Comparison of ENCODE assay signal across 21 cellular contexts in genomic region chr9:113837349-113837748, GRCh38. TPM values are rescaled to one million over a fixed set of nuclear protein-coding genes. Genes with fewer than 3 reads are reported as not detected.
DNase-seq lines count a peak whose midpoint lies in the region; ATAC-seq, FAIRE-seq and TF ChIP-seq lines count a peak whose summit lies in the region.
"Had no signal": no experiment of that assay in that cellular context is flagged by ENCODE, and none has a peak within 500 bp of the region (broad histone marks: within the 10 kb centered on the region; RNA-seq: fewer than 3 reads in every experiment).

No MANE protein-coding gene starts in this region.

- no peaks in the 10 kb centered on the region for H3K27me3 ChIP-seq in PC-3 (ENCODE audit: low read length)

- FAIRE-seq in frontal cortex (lab: Jason Lieb, UNC) = no peak
- FAIRE-seq: GM12878, GM19239, H54 had no signal

- H3K9me2 ChIP-seq in PC-3 (replicated peaks; ENCODE audit: low read length) = no peaks in the 10 kb centered on the region

- no peak overlapping the region for H3K9ac ChIP-seq in PC-3 (ENCODE audit: low read length)

- H2AFZ ChIP-seq in PC-3 (ENCODE audit: low read length) = no peak overlapping the region
- H2AFZ ChIP-seq: GM23338 had no signal

- H3K4me3 ChIP-seq in PC-3 (ENCODE audit: low read length) (no peak overlapping the region), choroid plexus epithelial cell (ENCODE audit: low read depth, low read length) (no peak overlapping the region)
- H3K4me3 ChIP-seq: GM12878, GM23338 had no signal

- H4K20me1 ChIP-seq in PC-3 (ENCODE audit: low read length) = no peaks in the 10 kb centered on the region

- TF ChIP-seq CTCF in PC-3 (conservative IDR thresholded peaks at IDR 0.05; ENCODE audit: low read depth, low read length) (no peak), choroid plexus epithelial cell (conservative IDR thresholded peaks at IDR 0.05; ENCODE audit: low read depth, low read length) (no peak)

- H3K4me1 ChIP-seq in PC-3 (ENCODE audit: insufficient read depth, low read length) = no peaks in the 10 kb centered on the region

- no peaks in the 10 kb centered on the region for H3F3A ChIP-seq in PC-3 (ENCODE audit: low read length, unreplicated experiment)

- intact Hi-C loops in PC-3 (cut with micrococcal nuclease) = no loop called here

- no peaks in the 10 kb centered on the region for H3K36me3 ChIP-seq in PC-3 (ENCODE audit: low read depth, low read length)

- H3K27ac ChIP-seq in PC-3 (ENCODE audit: low read length) = no peak overlapping the region
- H3K27ac ChIP-seq: C4-2B had no signal

- POLR2A ChIA-PET in PC-3 (lab: Charles Lee; ENCODE audit: unreplicated experiment) = no interaction called here

- no peaks in the 10 kb centered on the region for H3K9me3 ChIP-seq in PC-3 (ENCODE audit: low read length)

- CTCF ChIA-PET in PC-3 (lab: Charles Lee) = no interaction called here

- H3K4me2 ChIP-seq in PC-3 (ENCODE audit: low read length) = no peak overlapping the region
- H3K4me2 ChIP-seq: GM23338 had no signal

- no TSS peak for BruUV-seq in PC-3 (replicated peaks; lab: Mats Ljungman, UMichigan)

- H3K79me2 ChIP-seq in PC-3 (ENCODE audit: low read length) = no peaks in the 10 kb centered on the region

- DNase-seq in HCEC 1CT (peak; percentile 34), PC-3 (peak; percentile 22), choroid plexus epithelial cell (ENCODE audit: low read depth) (peak; percentile 15), frontal cortex (ENCODE audit: low spot score in 2 of 2) (no peak), COLO829 (ENCODE audit: low spot score) (no peak)
- DNase-seq: AML-193; Calu3; CD4-positive, alpha-beta memory T cell; DMS 273 treated with DMSO at 0.1 percent for 48 hours; DMS53; DND-41; EL; HFFc6 had no signal

- no peak for ATAC-seq in PC-3
- no peak for ATAC-seq in GM18870 (IDR thresholded peaks at IDR 0.05; ENCODE audit: unreplicated experiment)
- ATAC-seq in HG03342 (IDR thresholded peaks at IDR 0.05; ENCODE audit: unreplicated experiment) = no peak
- ATAC-seq: GM12878, GM23338, HCT116 had no signal

RNA-seq across cellular contexts. Expression of gene ZNF618, which starts 38.8 kb away (rescaled TPM):
- total RNA-seq in PC-3 (2014; rRNA removed) = 4.2 and 5.8 TPM in 2 replicates
- total RNA-seq in frontal cortex = 4.9 TPM

Comparison
In these comparisons a context has a peak if more than half of its experiments do, and no peak if none do; other contexts are left out.
1. DNase-seq: peak in HCEC 1CT (single experiment), PC-3 (single experiment) and choroid plexus epithelial cell (single experiment); none in frontal cortex (0 of 2) and COLO829 (single experiment).